13 cellular contexts compared by ENCODE assay signal in the genomic region with DNA sequence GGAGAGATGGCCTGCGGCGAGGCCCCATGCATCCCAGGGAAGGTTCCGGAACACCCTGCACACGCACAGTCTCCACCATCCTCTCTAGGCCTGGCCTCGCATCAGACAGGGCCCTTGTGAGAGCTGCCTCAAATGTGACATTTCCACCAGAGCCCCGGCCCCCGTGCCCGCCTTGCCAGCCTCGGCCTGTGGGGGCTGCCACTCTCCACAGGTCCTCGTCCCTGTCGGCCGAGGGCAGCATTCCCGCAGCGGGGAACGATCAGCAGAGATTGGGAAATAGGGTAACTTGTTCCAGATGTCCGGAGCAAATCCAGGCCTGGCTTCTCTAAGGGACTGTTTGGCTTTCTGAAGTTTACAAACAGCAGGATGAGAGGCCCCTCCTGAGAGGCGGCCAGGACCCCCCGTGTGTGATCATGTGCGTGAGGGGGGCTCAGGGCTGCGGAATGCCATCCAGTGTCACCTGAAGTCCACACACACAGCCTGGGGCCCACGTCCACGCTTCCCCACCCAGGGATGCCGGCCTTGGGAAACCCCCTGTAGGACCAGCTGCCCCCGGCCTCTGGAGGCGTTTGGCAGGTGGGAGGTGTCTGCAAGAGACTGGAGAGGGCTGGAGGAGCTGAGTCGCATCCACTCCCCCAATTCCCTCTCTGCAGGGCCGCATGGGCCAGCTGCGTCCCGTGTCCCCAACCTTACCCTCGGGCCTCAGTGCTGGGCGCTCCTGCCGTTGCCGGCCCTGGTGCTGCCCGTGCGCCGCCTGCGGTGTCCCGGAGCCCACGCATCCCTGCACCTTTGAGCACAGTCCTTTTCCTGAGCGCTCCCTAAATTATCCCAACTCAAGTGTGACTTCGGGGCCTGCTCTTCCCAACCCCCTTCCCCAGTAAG.
A peak's percentile ranks its signal among the peaks of the same experiment; 100 is the strongest.
DNase-seq lines count a peak whose midpoint lies in the region; ATAC-seq and TF ChIP-seq lines count a peak whose summit lies in the region.
"Had no signal": no experiment of that assay in that cellular context is flagged by ENCODE, and none has a peak within 500 bp of the region (broad histone marks: within the 10 kb centered on the region; RNA-seq: fewer than 3 reads in every experiment).

No MANE protein-coding gene starts in this region.

- H3K36me3 ChIP-seq in SK-N-SH (replicated peaks in 1 of 2; ENCODE audit: control insufficient read depth in 1 of 2, insufficient read depth in 2 of 2, low read length in 1 of 2) (no peaks in the 10 kb centered on the region), heart left ventricle (no peaks in the 10 kb centered on the region), trophoblast cell (ENCODE audit: control insufficient read depth in 1 of 2, insufficient read depth in 2 of 2, low read length in 2 of 2) (peaks cover 0 to 3% of the 10 kb centered on the region in 2 experiments)

- CTCF ChIA-PET in SK-N-SH (lab: Yijun Ruan, JAX), result interaction anchor here (1.0 to 5.2 kb wide), 7 partner anchors 11 to 194 kb away, joined by 3 to 45 read pairs (median 3); no protein-coding TSS in a partner anchor

- peak; percentile 22 for TF ChIP-seq CTCF in AG09309 (IDR thresholded peaks at IDR 0.05; ENCODE audit: control insufficient read depth, insufficient read depth, low read depth, low read length, missing control alignments)
- TF ChIP-seq CTCF in SK-N-SH (IDR thresholded peaks at IDR 0.05), result no peak
- no peak for TF ChIP-seq CTCF in heart left ventricle (IDR thresholded peaks at IDR 0.05)

- peak overlapping the region; percentile 82 for H2BK12ac ChIP-seq in trophoblast cell (ENCODE audit: low read length)

- no peaks in the 10 kb centered on the region for H4K20me1 ChIP-seq in SK-N-SH (ENCODE audit: insufficient read depth)

- H3K9me3 ChIP-seq in SK-N-SH (no peaks in the 10 kb centered on the region), heart left ventricle (no peaks in the 10 kb centered on the region), trophoblast cell (ENCODE audit: insufficient read depth, low read depth, low read length) (no peaks in the 10 kb centered on the region)
- H3K9me3 ChIP-seq: A549 had no signal

- H2AFZ ChIP-seq in SK-N-SH (ENCODE audit: low read depth) (no peak overlapping the region), trophoblast cell (ENCODE audit: insufficient read depth, low read length, poor library complexity) (no peak overlapping the region)

- no peak overlapping the region for H3K4me3 ChIP-seq in AG09309 (ENCODE audit: control insufficient read depth, low read depth, low read length)
- no peak overlapping the region for H3K4me3 ChIP-seq in SK-N-SH (ENCODE audit: low read depth in 2 of 2, low read length in 1 of 2)
- no peak overlapping the region for H3K4me3 ChIP-seq in heart left ventricle
- H3K4me3 ChIP-seq in trophoblast cell (ENCODE audit: low read depth, low read length), result no peak overlapping the region
- H3K4me3 ChIP-seq: A549 had no signal

- ATAC-seq in heart left ventricle (peak in 3 of 4 donors; percentile 28 to 69 (median 41)), GM21447 (IDR thresholded peaks at IDR 0.05; ENCODE audit: unreplicated experiment) (no peak), GM18873 (IDR thresholded peaks at IDR 0.05; ENCODE audit: low FRiP score, unreplicated experiment) (no peak)

- H3K27me3 ChIP-seq in SK-N-SH (ENCODE audit: insufficient read depth) (no peaks in the 10 kb centered on the region), heart left ventricle (peaks cover 0 to 3% (median 0%) of the 10 kb centered on the region in 9 donors), trophoblast cell (ENCODE audit: insufficient read depth, low read length) (no peaks in the 10 kb centered on the region)

- peak overlapping the region; percentile 36 for H3K14ac ChIP-seq in trophoblast cell (ENCODE audit: low read length)

- H3K4me1 ChIP-seq in SK-N-SH (ENCODE audit: control insufficient read depth in 1 of 2, insufficient read depth in 2 of 2, low read depth in 1 of 2, low read length in 1 of 2) (peaks cover 0 to 11% of the 10 kb centered on the region in 2 experiments; a peak in 1 of 4 replicates), heart left ventricle (no peaks in the 10 kb centered on the region), trophoblast cell (ENCODE audit: control insufficient read depth in 1 of 2, insufficient read depth in 2 of 2, low read length in 2 of 2) (peaks cover 9 to 16% of the 10 kb centered on the region in 2 experiments)
- H3K4me1 ChIP-seq: A549 had no signal

- intact Hi-C loops in heart left ventricle (cut with DNase I), result no loop called here

- no peak for TF ChIP-seq POLR2A in heart left ventricle (IDR thresholded peaks at IDR 0.05)

- peak overlapping the region; percentile 42 for H2BK5ac ChIP-seq in trophoblast cell (ENCODE audit: low read depth, low read length, poor library complexity)

- no peak overlapping the region for H4K12ac ChIP-seq in trophoblast cell (ENCODE audit: low read depth, low read length)

- H3K4me2 ChIP-seq in SK-N-SH (no peak overlapping the region), trophoblast cell (ENCODE audit: low read length) (no peak overlapping the region)
- H3K4me2 ChIP-seq: A549 had no signal

- H4K8ac ChIP-seq in trophoblast cell (ENCODE audit: low read depth, low read length), result peak overlapping the region; percentile 13

- TF ChIP-seq RAD21 in SK-N-SH (IDR thresholded peaks at IDR 0.05; ENCODE audit: low read length), result peak; percentile 45; the same call in 1 of the 2 replicates

- no peak overlapping the region for H3K9ac ChIP-seq in SK-N-SH
- no peak overlapping the region for H3K9ac ChIP-seq in trophoblast cell (ENCODE audit: low read length)

- H2AK5ac ChIP-seq in trophoblast cell (ENCODE audit: low read length), result peak overlapping the region; percentile 55

- peak overlapping the region; percentile 1 for H3K4ac ChIP-seq in trophoblast cell (ENCODE audit: low read depth, low read length)

- no peaks in the 10 kb centered on the region for H3K79me2 ChIP-seq in SK-N-SH (ENCODE audit: insufficient read depth)
- no peaks in the 10 kb centered on the region for H3K79me2 ChIP-seq in trophoblast cell (ENCODE audit: control insufficient read depth, insufficient read depth, low read length, poor library complexity)

- DNase-seq in AG09309 (ENCODE audit: low read depth) (peak; percentile 21), SK-N-SH (peak; percentile 93), heart left ventricle (no peak), trophoblast cell (no peak), NCI-H526 treated with DMSO at 0.1 percent for 48 hours (lab: John Stamatoyannopoulos, UW) (no peak)
- DNase-seq in central memory CD4-positive, alpha-beta T cell, result no peak
- DNase-seq: activated CD8-positive, alpha-beta memory T cell treated with anti-CD3 and anti-CD28 coated beads for 24 hours; activated effector memory CD4-positive, alpha-beta T cell treated with anti-CD3 and anti-CD28 coated beads, Interleukin-2, amount 50 U/mL, for 16 hours; effector memory CD4-positive, alpha-beta T cell; NCI-H2171 had no signal

- H2BK120ac ChIP-seq in trophoblast cell (ENCODE audit: insufficient read depth, low read length, poor library complexity), result peak overlapping the region; percentile 63

- POLR2A ChIA-PET in SK-N-SH (lab: Yijun Ruan, JAX), result no interaction called here

- peak overlapping the region; percentile 82 for H4K91ac ChIP-seq in trophoblast cell (ENCODE audit: low read depth, low read length)

- H3K79me1 ChIP-seq in trophoblast cell (ENCODE audit: low read length), result peaks cover 31% of the 10 kb centered on the region

- H3K18ac ChIP-seq in trophoblast cell (ENCODE audit: low read length), result peak overlapping the region; percentile 24

- TF ChIP-seq EP300 in SK-N-SH (IDR thresholded peaks at IDR 0.05; ENCODE audit: borderline replicate concordance in 1 of 2, low read depth in 1 of 2, low read length in 1 of 2), result 0 out of 4 replicates have a peak, but pooled peaks of 1 of the 2 experiments have one; percentile 18

- H3K27ac ChIP-seq in SK-N-SH (ENCODE audit: low read depth in 2 of 2, low read length in 1 of 2) (no peak overlapping the region), heart left ventricle (no peak overlapping the region), trophoblast cell (ENCODE audit: low read depth, low read length) (peak overlapping the region; percentile 25)
- H3K27ac ChIP-seq: A549 had no signal

- H3K9me2 ChIP-seq in SK-N-SH, result no peaks in the 10 kb centered on the region

- no peak overlapping the region for H3K23ac ChIP-seq in trophoblast cell (ENCODE audit: low read length)

- H3F3A ChIP-seq in SK-N-SH (replicated peaks; ENCODE audit: insufficient read depth), result no peaks in the 10 kb centered on the region

- WGBS in SK-N-SH (ENCODE audit: low lambda C conversion rate), result 69% methylated on average over 29 of the region's 41 CpGs
- WGBS in heart left ventricle, 4 donors, result 77 to 84% (median 84%) methylated on average over 32 to 41 of the region's 41 CpGs
- WGBS in trophoblast cell (ENCODE audit: extremely low coverage, insufficient coverage, insufficient read length), result no CpG with 5 or more reads among the region's 41 CpGs

TF ChIP-seq in SK-N-SH, 30 proteins besides CTCF, POLR2A, EP300 and RAD21:
- TF ChIP-seq NRF1 (IDR thresholded peaks at IDR 0.05; ENCODE audit: low read depth, low read length), result no peak
- TF ChIP-seq RCOR1 (IDR thresholded peaks at IDR 0.05; ENCODE audit: low read length), result peak; percentile 61; the same call in 1 of the 2 replicates
- TF ChIP-seq FOXJ3 (CRISPR knock-in tag; IDR thresholded peaks at IDR 0.05), result 0 out of 2 replicates have a peak, but pooled peaks have one; percentile 28
- TF ChIP-seq GATA2 (CRISPR knock-in tag; IDR thresholded peaks at IDR 0.05), result peak; percentile 42; the same call in 1 of the 2 replicates
TF ChIP-seq in SK-N-SH: peak in this region for 3.

Comparison
In these comparisons a context has a peak if more than half of its experiments do, and no peak if none do; other contexts are left out.
1. DNase-seq: peak in AG09309 (single experiment) and SK-N-SH (single experiment); none in heart left ventricle (0 of 5), trophoblast cell (0 of 2), NCI-H526 treated with DMSO at 0.1 percent for 48 hours (single experiment) and central memory CD4-positive, alpha-beta T cell (single experiment).
2. ATAC-seq: peak in heart left ventricle (3 of 4); none in GM21447 (single experiment) and GM18873 (single experiment).